In genomic region chr12:126784328-126784921, GRCh38 we compare ENCODE assay signal across 9 cellular contexts.
DNase-seq lines count a peak whose midpoint lies in the region; ATAC-seq and TF ChIP-seq lines count a peak whose summit lies in the region.
"Had no signal": no experiment of that assay in that cellular context is flagged by ENCODE, and none has a peak within 500 bp of the region (broad histone marks: within the 10 kb centered on the region; RNA-seq: fewer than 3 reads in every experiment).

No MANE protein-coding gene starts in this region.

- peak; percentile 48 for DNase-seq in activated CD8-positive, alpha-beta T cell treated with anti-CD3 and anti-CD28 coated beads for 36 hours
- no peak for DNase-seq in activated CD8-positive, alpha-beta T cell treated with anti-CD3 and anti-CD28 coated beads, Interleukin-2, amount 10 ng/mL, durations not matched to agents 7 days and 5 days
- DNase-seq in NCI-H1105 (lab: John Stamatoyannopoulos, UW), result peak; percentile 34
- DNase-seq in activated CD4-positive, alpha-beta T cell treated with anti-CD3 and anti-CD28 coated beads, Interleukin-2, amount 10 ng/mL, durations not matched to agents 24 days and 14 days, result peak; percentile 58
- no peak for DNase-seq in left ventricle myocardium inferior
- DNase-seq in stimulated activated CD4-positive, alpha-beta T cell treated with anti-CD3 and anti-CD28 coated beads, Interleukin-4, amount 100 ng/mL, for 24 hours, result peak; percentile 26
- no peak for DNase-seq in GF-D8 (lab: John Stamatoyannopoulos, UW)
- DNase-seq in naive thymus-derived CD8-positive, alpha-beta T cell, result no peak

- no peaks in the 10 kb centered on the region for H3K36me3 Mint-ChIP-seq in activated CD8-positive, alpha-beta T cell treated with anti-CD3 and anti-CD28 coated beads for 36 hours (ENCODE audit: low read depth)
- H3K36me3 Mint-ChIP-seq in activated CD8-positive, alpha-beta T cell treated with anti-CD3 and anti-CD28 coated beads, Interleukin-2, amount 10 ng/mL, durations not matched to agents 7 days and 5 days (ENCODE audit: low read depth), result no peaks in the 10 kb centered on the region
- no peaks in the 10 kb centered on the region for H3K36me3 Mint-ChIP-seq in activated CD4-positive, alpha-beta T cell treated with anti-CD3 and anti-CD28 coated beads, Interleukin-2, amount 10 ng/mL, durations not matched to agents 24 days and 14 days (ENCODE audit: low read depth)
- no peaks in the 10 kb centered on the region for H3K36me3 Mint-ChIP-seq in naive thymus-derived CD8-positive, alpha-beta T cell

- CTCF ChIA-PET in activated CD8-positive, alpha-beta T cell treated with anti-CD3 and anti-CD28 coated beads for 36 hours (lab: Charles Lee), result interaction anchor here (1.4 to 3.2 kb wide), 5 partner anchors 11 to 90 kb away, joined by 3 to 23 read pairs (median 5); no protein-coding TSS in a partner anchor
- CTCF ChIA-PET in activated CD8-positive, alpha-beta T cell treated with anti-CD3 and anti-CD28 coated beads, Interleukin-2, amount 10 ng/mL, durations not matched to agents 7 days and 5 days (lab: Charles Lee), result interaction anchor here (0.8 to 1.1 kb wide), 2 partner anchors 9 to 36 kb away, joined by 3 read pairs; no protein-coding TSS in a partner anchor

- H3K27me3 Mint-ChIP-seq in activated CD8-positive, alpha-beta T cell treated with anti-CD3 and anti-CD28 coated beads for 36 hours, result peaks cover 1% of the 10 kb centered on the region
- H3K27me3 Mint-ChIP-seq in activated CD8-positive, alpha-beta T cell treated with anti-CD3 and anti-CD28 coated beads, Interleukin-2, amount 10 ng/mL, durations not matched to agents 7 days and 5 days (ENCODE audit: low read depth), result no peaks in the 10 kb centered on the region
- peaks cover 3% of the 10 kb centered on the region for H3K27me3 Mint-ChIP-seq in activated CD4-positive, alpha-beta T cell treated with anti-CD3 and anti-CD28 coated beads, Interleukin-2, amount 10 ng/mL, durations not matched to agents 24 days and 14 days
- H3K27me3 Mint-ChIP-seq in naive thymus-derived CD8-positive, alpha-beta T cell, result peaks cover 0 to 7% (median 0%) of the 10 kb centered on the region in 5 donors

- intact Hi-C loops in activated CD8-positive, alpha-beta T cell treated with anti-CD3 and anti-CD28 coated beads for 36 hours (cut with micrococcal nuclease), result no loop called here
- intact Hi-C loops in activated CD4-positive, alpha-beta T cell treated with anti-CD3 and anti-CD28 coated beads, Interleukin-2, amount 10 ng/mL, durations not matched to agents 24 days and 14 days (cut with micrococcal nuclease), result no loop called here
- intact Hi-C loops in left ventricle myocardium inferior (cut with micrococcal nuclease), result no loop called here

- H3K36me3 ChIP-seq in left ventricle myocardium inferior, result no peaks in the 10 kb centered on the region

- H3K9me3 ChIP-seq in left ventricle myocardium inferior (replicated peaks), result no peaks in the 10 kb centered on the region

- H3K27ac Mint-ChIP-seq in activated CD8-positive, alpha-beta T cell treated with anti-CD3 and anti-CD28 coated beads for 36 hours, result no peak overlapping the region
- H3K27ac Mint-ChIP-seq in activated CD8-positive, alpha-beta T cell treated with anti-CD3 and anti-CD28 coated beads, Interleukin-2, amount 10 ng/mL, durations not matched to agents 7 days and 5 days, result no peak overlapping the region
- H3K27ac Mint-ChIP-seq in activated CD4-positive, alpha-beta T cell treated with anti-CD3 and anti-CD28 coated beads, Interleukin-2, amount 10 ng/mL, durations not matched to agents 24 days and 14 days, result no peak overlapping the region
- H3K27ac Mint-ChIP-seq in naive thymus-derived CD8-positive, alpha-beta T cell, result peak overlapping the region in 1 of 10 donors; percentile 61

- POLR2A ChIA-PET in activated CD8-positive, alpha-beta T cell treated with anti-CD3 and anti-CD28 coated beads for 36 hours (lab: Charles Lee), result no interaction called here
- POLR2A ChIA-PET in activated CD8-positive, alpha-beta T cell treated with anti-CD3 and anti-CD28 coated beads, Interleukin-2, amount 10 ng/mL, durations not matched to agents 7 days and 5 days (lab: Charles Lee), result no interaction called here
- POLR2A ChIA-PET in naive thymus-derived CD8-positive, alpha-beta T cell (lab: Charles Lee), result no interaction called here

- H3K4me3 Mint-ChIP-seq in activated CD8-positive, alpha-beta T cell treated with anti-CD3 and anti-CD28 coated beads for 36 hours, result no peak overlapping the region
- H3K4me3 Mint-ChIP-seq in activated CD8-positive, alpha-beta T cell treated with anti-CD3 and anti-CD28 coated beads, Interleukin-2, amount 10 ng/mL, durations not matched to agents 7 days and 5 days, result no peak overlapping the region
- H3K4me3 Mint-ChIP-seq in activated CD4-positive, alpha-beta T cell treated with anti-CD3 and anti-CD28 coated beads, Interleukin-2, amount 10 ng/mL, durations not matched to agents 24 days and 14 days, result no peak overlapping the region
- no peak overlapping the region for H3K4me3 Mint-ChIP-seq in naive thymus-derived CD8-positive, alpha-beta T cell

- H3K27ac ChIP-seq in left ventricle myocardium inferior (replicated peaks), result no peak overlapping the region
- H3K27ac ChIP-seq: skin epidermis had no signal

- H3K4me1 ChIP-seq in left ventricle myocardium inferior, result no peaks in the 10 kb centered on the region

- no peaks in the 10 kb centered on the region for H3K9me3 Mint-ChIP-seq in activated CD8-positive, alpha-beta T cell treated with anti-CD3 and anti-CD28 coated beads for 36 hours
- no peaks in the 10 kb centered on the region for H3K9me3 Mint-ChIP-seq in activated CD8-positive, alpha-beta T cell treated with anti-CD3 and anti-CD28 coated beads, Interleukin-2, amount 10 ng/mL, durations not matched to agents 7 days and 5 days (ENCODE audit: insufficient read depth)
- H3K9me3 Mint-ChIP-seq in activated CD4-positive, alpha-beta T cell treated with anti-CD3 and anti-CD28 coated beads, Interleukin-2, amount 10 ng/mL, durations not matched to agents 24 days and 14 days, result no peaks in the 10 kb centered on the region
- peaks cover 0 to 4% (median 0%) of the 10 kb centered on the region in 9 donors for H3K9me3 Mint-ChIP-seq in naive thymus-derived CD8-positive, alpha-beta T cell

- H3K27me3 ChIP-seq in left ventricle myocardium inferior (ENCODE audit: low read depth), result peaks cover 19% of the 10 kb centered on the region

- H3K4me1 Mint-ChIP-seq in activated CD8-positive, alpha-beta T cell treated with anti-CD3 and anti-CD28 coated beads for 36 hours (ENCODE audit: low read depth), result no peaks in the 10 kb centered on the region
- no peaks in the 10 kb centered on the region for H3K4me1 Mint-ChIP-seq in activated CD8-positive, alpha-beta T cell treated with anti-CD3 and anti-CD28 coated beads, Interleukin-2, amount 10 ng/mL, durations not matched to agents 7 days and 5 days (ENCODE audit: low read depth)
- no peaks in the 10 kb centered on the region for H3K4me1 Mint-ChIP-seq in activated CD4-positive, alpha-beta T cell treated with anti-CD3 and anti-CD28 coated beads, Interleukin-2, amount 10 ng/mL, durations not matched to agents 24 days and 14 days
- no peaks in the 10 kb centered on the region for H3K4me1 Mint-ChIP-seq in naive thymus-derived CD8-positive, alpha-beta T cell

- no peak for ATAC-seq in activated CD8-positive, alpha-beta T cell treated with anti-CD3 and anti-CD28 coated beads for 36 hours
- no peak for ATAC-seq in activated CD8-positive, alpha-beta T cell treated with anti-CD3 and anti-CD28 coated beads, Interleukin-2, amount 10 ng/mL, durations not matched to agents 7 days and 5 days
- ATAC-seq in naive thymus-derived CD8-positive, alpha-beta T cell, result no peak

- H3K4me3 ChIP-seq in left ventricle myocardium inferior, result no peak overlapping the region
- H3K4me3 ChIP-seq: skin epidermis had no signal

- TF ChIP-seq CTCF in activated CD8-positive, alpha-beta T cell treated with anti-CD3 and anti-CD28 coated beads for 36 hours (IDR thresholded peaks at IDR 0.05), result peak; percentile 23
- peak; percentile 59 for TF ChIP-seq CTCF in left ventricle myocardium inferior (IDR thresholded peaks at IDR 0.05; ENCODE audit: borderline replicate concordance)

Comparison
In these comparisons a context has a peak if more than half of its experiments do, and no peak if none do; other contexts are left out.
1. DNase-seq: peak in activated CD8-positive, alpha-beta T cell treated with anti-CD3 and anti-CD28 coated beads for 36 hours (single experiment), NCI-H1105 (single experiment), activated CD4-positive, alpha-beta T cell treated with anti-CD3 and anti-CD28 coated beads, Interleukin-2, amount 10 ng/mL, durations not matched to agents 24 days and 14 days (single experiment) and stimulated activated CD4-positive, alpha-beta T cell treated with anti-CD3 and anti-CD28 coated beads, Interleukin-4, amount 100 ng/mL, for 24 hours (single experiment); none in activated CD8-positive, alpha-beta T cell treated with anti-CD3 and anti-CD28 coated beads, Interleukin-2, amount 10 ng/mL, durations not matched to agents 7 days and 5 days (single experiment), left ventricle myocardium inferior (single experiment), GF-D8 (single experiment) and naive thymus-derived CD8-positive, alpha-beta T cell (0 of 10).